ENCODE assay signal across 17 cellular contexts in genomic region chr1:33132549-33132948, GRCh38. TPM values are rescaled to one million over a fixed set of nuclear protein-coding genes. Genes with fewer than 3 reads are reported as not detected.
DNase-seq lines count a peak whose midpoint lies in the region; ATAC-seq and TF ChIP-seq lines count a peak whose summit lies in the region.
"Had no signal": no experiment of that assay in that cellular context is flagged by ENCODE, and none has a peak within 500 bp of the region (broad histone marks: within the 10 kb centered on the region; RNA-seq: fewer than 3 reads in every experiment).

No MANE protein-coding gene starts in this region.

- no peaks in the 10 kb centered on the region for H3K9me3 Mint-ChIP-seq in activated T-cell treated with anti-CD3 and anti-CD28 coated beads, Interleukin-2, amount 50 U/mL, for 24 hours
- no peaks in the 10 kb centered on the region for H3K9me3 Mint-ChIP-seq in CD8-positive, alpha-beta T cell
- no peaks in the 10 kb centered on the region for H3K9me3 Mint-ChIP-seq in activated naive CD8-positive, alpha-beta T cell treated with anti-CD3 and anti-CD28 coated beads, Interleukin-2, amount 50 U/mL, for 24 hours
- no peaks in the 10 kb centered on the region for H3K9me3 Mint-ChIP-seq in stimulated activated effector memory CD8-positive, alpha-beta T cell treated with anti-CD3 and anti-CD28 coated beads, Interleukin-12 subunit alpha, Interleukin-12 subunit beta, amount 100 ng/mL, for 72 hours
- H3K9me3 Mint-ChIP-seq: CD14-positive monocyte had no signal

- no peaks in the 10 kb centered on the region for H3K9me3 ChIP-seq in CD8-positive, alpha-beta T cell (ENCODE audit: low read length)

- H3K4me3 Mint-ChIP-seq in activated T-cell treated with anti-CD3 and anti-CD28 coated beads, Interleukin-2, amount 50 U/mL, for 24 hours, result no peak overlapping the region
- no peak overlapping the region for H3K4me3 Mint-ChIP-seq in CD8-positive, alpha-beta T cell
- no peak overlapping the region for H3K4me3 Mint-ChIP-seq in activated naive CD8-positive, alpha-beta T cell treated with anti-CD3 and anti-CD28 coated beads, Interleukin-2, amount 50 U/mL, for 24 hours
- no peak overlapping the region for H3K4me3 Mint-ChIP-seq in stimulated activated effector memory CD8-positive, alpha-beta T cell treated with anti-CD3 and anti-CD28 coated beads, Interleukin-12 subunit alpha, Interleukin-12 subunit beta, amount 100 ng/mL, for 72 hours
- H3K4me3 Mint-ChIP-seq: CD14-positive monocyte had no signal

- H3K36me3 Mint-ChIP-seq in activated T-cell treated with anti-CD3 and anti-CD28 coated beads, Interleukin-2, amount 50 U/mL, for 24 hours (ENCODE audit: low read depth), result peaks cover 3% of the 10 kb centered on the region
- peaks cover 15% of the 10 kb centered on the region for H3K36me3 Mint-ChIP-seq in CD8-positive, alpha-beta T cell
- H3K36me3 Mint-ChIP-seq in activated naive CD8-positive, alpha-beta T cell treated with anti-CD3 and anti-CD28 coated beads, Interleukin-2, amount 50 U/mL, for 24 hours (ENCODE audit: low read depth), result no peaks in the 10 kb centered on the region
- peaks cover 2% of the 10 kb centered on the region for H3K36me3 Mint-ChIP-seq in stimulated activated effector memory CD8-positive, alpha-beta T cell treated with anti-CD3 and anti-CD28 coated beads, Interleukin-12 subunit alpha, Interleukin-12 subunit beta, amount 100 ng/mL, for 72 hours

- peaks cover 38% of the 10 kb centered on the region for H3K4me1 Mint-ChIP-seq in activated T-cell treated with anti-CD3 and anti-CD28 coated beads, Interleukin-2, amount 50 U/mL, for 24 hours (ENCODE audit: low read depth)
- H3K4me1 Mint-ChIP-seq in CD8-positive, alpha-beta T cell (ENCODE audit: low read depth), result peaks cover 36% of the 10 kb centered on the region
- H3K4me1 Mint-ChIP-seq in activated naive CD8-positive, alpha-beta T cell treated with anti-CD3 and anti-CD28 coated beads, Interleukin-2, amount 50 U/mL, for 24 hours, result peaks cover 37% of the 10 kb centered on the region
- H3K4me1 Mint-ChIP-seq in stimulated activated effector memory CD8-positive, alpha-beta T cell treated with anti-CD3 and anti-CD28 coated beads, Interleukin-12 subunit alpha, Interleukin-12 subunit beta, amount 100 ng/mL, for 72 hours, result peaks cover 57% of the 10 kb centered on the region

- POLR2A ChIA-PET in CD8-positive, alpha-beta T cell (lab: Charles Lee), result no interaction called here

- DNase-seq in activated T-cell treated with anti-CD3 and anti-CD28 coated beads, Interleukin-2, amount 50 U/mL, for 24 hours, result no peak
- DNase-seq in activated T-cell treated with anti-CD3 and anti-CD28 coated beads for 4 hours, result no peak
- DNase-seq in CD8-positive, alpha-beta T cell, result no peak
- DNase-seq in activated naive CD8-positive, alpha-beta T cell treated with anti-CD3 and anti-CD28 coated beads, Interleukin-2, amount 50 U/mL, for 24 hours, result no peak
- DNase-seq in stimulated activated effector memory CD8-positive, alpha-beta T cell treated with anti-CD3 and anti-CD28 coated beads, Interleukin-12 subunit alpha, Interleukin-12 subunit beta, amount 100 ng/mL, for 72 hours (ENCODE audit: low spot score in 2 of 2), result no peak
- DNase-seq: DMS53, H7, IMR-90, Kasumi-1, MM.1S, NCI-H1105, NCI-H1694, NCI-H526 treated with DMSO at 0.1 percent for 48 hours, Right ventricle myocardium superior had no signal

- TF ChIP-seq CTCF in CD8-positive, alpha-beta T cell (IDR thresholded peaks at IDR 0.05), result no peak

- no peak for ATAC-seq in CD8-positive, alpha-beta T cell
- ATAC-seq in activated naive CD8-positive, alpha-beta T cell treated with anti-CD3 and anti-CD28 coated beads, Interleukin-2, amount 50 U/mL, for 24 hours, result no peak
- ATAC-seq in stimulated activated effector memory CD8-positive, alpha-beta T cell treated with anti-CD3 and anti-CD28 coated beads, Interleukin-12 subunit alpha, Interleukin-12 subunit beta, amount 100 ng/mL, for 72 hours, result peak; percentile 66
- ATAC-seq in GM19035 (IDR thresholded peaks at IDR 0.05; ENCODE audit: unreplicated experiment), result no peak
- no peak for ATAC-seq in GM21825 (IDR thresholded peaks at IDR 0.05; ENCODE audit: unreplicated experiment)

- H3K4me3 ChIP-seq in CD8-positive, alpha-beta T cell (ENCODE audit: low read depth, low read length), result no peak overlapping the region

- H3K27ac Mint-ChIP-seq in activated T-cell treated with anti-CD3 and anti-CD28 coated beads, Interleukin-2, amount 50 U/mL, for 24 hours, result peak overlapping the region; percentile 4
- H3K27ac Mint-ChIP-seq in CD8-positive, alpha-beta T cell, result peak overlapping the region; percentile 16
- peak overlapping the region; percentile 59 for H3K27ac Mint-ChIP-seq in activated naive CD8-positive, alpha-beta T cell treated with anti-CD3 and anti-CD28 coated beads, Interleukin-2, amount 50 U/mL, for 24 hours
- H3K27ac Mint-ChIP-seq in stimulated activated effector memory CD8-positive, alpha-beta T cell treated with anti-CD3 and anti-CD28 coated beads, Interleukin-12 subunit alpha, Interleukin-12 subunit beta, amount 100 ng/mL, for 72 hours, result peak overlapping the region; percentile 43

- CTCF ChIA-PET in CD8-positive, alpha-beta T cell (lab: Charles Lee), result interaction anchor here (0.7 kb wide), 1 partner anchor 37 kb away, joined by 3 read pairs; no protein-coding TSS in a partner anchor

- intact Hi-C loops in CD8-positive, alpha-beta T cell (cut with DNase I, micrococcal nuclease), result no loop called here

- H3K36me3 ChIP-seq in CD8-positive, alpha-beta T cell (ENCODE audit: insufficient read depth, low read length), result no peaks in the 10 kb centered on the region

- H3K4me1 ChIP-seq in CD8-positive, alpha-beta T cell (ENCODE audit: insufficient read depth, low read length), result peaks cover 16% of the 10 kb centered on the region

- no peaks in the 10 kb centered on the region for H3K27me3 ChIP-seq in CD8-positive, alpha-beta T cell (ENCODE audit: insufficient read depth, low read length)

- no peak overlapping the region for H3K27ac ChIP-seq in CD8-positive, alpha-beta T cell (ENCODE audit: low read depth, low read length)

- no peaks in the 10 kb centered on the region for H3K27me3 Mint-ChIP-seq in activated T-cell treated with anti-CD3 and anti-CD28 coated beads, Interleukin-2, amount 50 U/mL, for 24 hours
- no peaks in the 10 kb centered on the region for H3K27me3 Mint-ChIP-seq in CD8-positive, alpha-beta T cell (ENCODE audit: low read depth)
- H3K27me3 Mint-ChIP-seq in activated naive CD8-positive, alpha-beta T cell treated with anti-CD3 and anti-CD28 coated beads, Interleukin-2, amount 50 U/mL, for 24 hours, result no peaks in the 10 kb centered on the region

RNA-seq across cellular contexts. Expression of gene TRIM62, which starts 49.3 kb away (rescaled TPM):
- total RNA-seq in CD8-positive, alpha-beta T cell, result 10 to 100 TPM; 14.3 to 14.8 TPM

RNA-seq across cellular contexts. Expression of gene AZIN2, which starts 51.6 kb away (rescaled TPM):
- total RNA-seq in CD8-positive, alpha-beta T cell, result 1 to 10 TPM; 3.5 to 4.1 TPM

Comparison
In these comparisons a context has a peak if more than half of its experiments do, and no peak if none do; other contexts are left out.
1. H3K27ac Mint-ChIP-seq: peak in every context shown above with its lines; median percentile 59 in activated naive CD8-positive, alpha-beta T cell treated with anti-CD3 and anti-CD28 coated beads, Interleukin-2, amount 50 U/mL, for 24 hours; 43 in stimulated activated effector memory CD8-positive, alpha-beta T cell treated with anti-CD3 and anti-CD28 coated beads, Interleukin-12 subunit alpha, Interleukin-12 subunit beta, amount 100 ng/mL, for 72 hours; 16 in CD8-positive, alpha-beta T cell; 4 in activated T-cell treated with anti-CD3 and anti-CD28 coated beads, Interleukin-2, amount 50 U/mL, for 24 hours.